Comparison of ENCODE assay signal across 9 cellular contexts in the genomic region with DNA sequence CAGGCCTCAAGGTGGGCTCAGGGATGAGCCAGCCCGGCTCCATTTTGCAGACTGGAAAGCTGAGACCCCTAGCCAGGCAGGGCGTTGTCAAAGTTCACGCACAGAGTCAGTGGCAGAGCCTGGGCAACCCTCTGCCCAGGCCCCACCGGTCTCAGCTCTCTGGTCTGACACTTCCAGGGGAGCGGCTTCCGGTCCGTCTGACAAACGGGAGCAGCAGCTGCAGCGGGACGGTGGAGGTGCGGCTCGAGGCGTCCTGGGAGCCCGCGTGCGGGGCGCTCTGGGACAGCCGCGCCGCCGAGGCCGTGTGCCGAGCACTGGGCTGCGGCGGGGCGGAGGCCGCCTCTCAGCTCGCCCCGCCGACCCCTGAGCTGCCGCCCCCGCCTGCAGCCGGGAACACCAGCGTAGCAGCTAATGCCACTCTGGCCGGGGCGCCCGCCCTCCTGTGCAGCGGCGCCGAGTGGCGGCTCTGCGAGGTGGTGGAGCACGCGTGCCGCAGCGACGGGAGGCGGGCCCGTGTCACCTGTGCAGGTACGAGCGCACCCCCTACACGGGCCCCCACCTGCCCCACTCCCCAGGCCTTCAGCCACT. TPM values are rescaled to one million over a fixed set of nuclear protein-coding genes. Genes with fewer than 3 reads are reported as not detected.
DNase-seq lines count a peak whose midpoint lies in the region; ATAC-seq and TF ChIP-seq lines count a peak whose summit lies in the region.
"Had no signal": no experiment of that assay in that cellular context is flagged by ENCODE, and none has a peak within 500 bp of the region (broad histone marks: within the 10 kb centered on the region; RNA-seq: fewer than 3 reads in every experiment).

No MANE protein-coding gene starts in this region.

- peak; percentile 32 for DNase-seq in AG20443 (ENCODE audit: low spot score)
- no peak for DNase-seq in coronary artery (ENCODE audit: low spot score)
- peak; percentile 28 for DNase-seq in myocyte (ENCODE audit: low read depth)
- DNase-seq in DMS114 treated with DMSO at 0.1 percent for 48 hours (lab: John Stamatoyannopoulos, UW; ENCODE audit: unreplicated experiment), result no peak
- DNase-seq in Kasumi-1 (lab: John Stamatoyannopoulos, UW), result no peak
- no peak for DNase-seq in GF-D8 (lab: John Stamatoyannopoulos, UW)

- H3K4me1 ChIP-seq in HUES6 (ENCODE audit: control insufficient read depth, insufficient read depth, low read length), result peaks cover 7% of the 10 kb centered on the region; the same call in 1 of the 2 replicates

- ATAC-seq in GM19452 (IDR thresholded peaks at IDR 0.05; ENCODE audit: unreplicated experiment), result no peak

- no peak for TF ChIP-seq CTCF in coronary artery (IDR thresholded peaks at IDR 0.05)

- peaks cover 86% of the 10 kb centered on the region for H3K27me3 ChIP-seq in HUES6 (ENCODE audit: control insufficient read depth, insufficient read depth, low read length)

- H3K9ac ChIP-seq in HUES6 (ENCODE audit: low read length), result no peak overlapping the region

- no peaks in the 10 kb centered on the region for H3K36me3 ChIP-seq in HUES6 (ENCODE audit: control insufficient read depth, insufficient read depth, low read length)

- no peaks in the 10 kb centered on the region for H3K9me3 ChIP-seq in HUES6 (ENCODE audit: control insufficient read depth, insufficient read depth, low read depth, low read length)

- H3K4me3 ChIP-seq in HUES6 (ENCODE audit: low read depth, low read length), result peak overlapping the region; percentile 60
- H3K4me3 ChIP-seq in coronary artery, result peak overlapping the region; percentile 67

- H3K27ac ChIP-seq in HUES6 (ENCODE audit: low read depth, low read length) (no peak overlapping the region), coronary artery (no peak overlapping the region)

RNA-seq across cellular contexts. Expression of gene CD6, which starts 36.0 kb away (rescaled TPM):
- 0.08 TPM in 1 of 2 replicates, not detected in the other for total RNA-seq in myocyte
- polyA plus RNA-seq in myocyte (2012), result not detected
- total RNA-seq: fibroblast of villous mesenchyme had no signal

RNA-seq across cellular contexts. Expression of gene SLC15A3, which starts 55.5 kb away (rescaled TPM):
- total RNA-seq in myocyte, result 9.4 and 17.0 TPM in 2 replicates
- polyA plus RNA-seq in myocyte (2012), result 20.4 TPM

Comparison
In these comparisons a context has a peak if more than half of its experiments do, and no peak if none do; other contexts are left out.
1. DNase-seq: peak in AG20443 (single experiment) and myocyte (single experiment); none in coronary artery (single experiment), DMS114 treated with DMSO at 0.1 percent for 48 hours (single experiment), Kasumi-1 (0 of 2) and GF-D8 (single experiment).